ENCODE assay signal across 7 cellular contexts in the genomic region with DNA sequence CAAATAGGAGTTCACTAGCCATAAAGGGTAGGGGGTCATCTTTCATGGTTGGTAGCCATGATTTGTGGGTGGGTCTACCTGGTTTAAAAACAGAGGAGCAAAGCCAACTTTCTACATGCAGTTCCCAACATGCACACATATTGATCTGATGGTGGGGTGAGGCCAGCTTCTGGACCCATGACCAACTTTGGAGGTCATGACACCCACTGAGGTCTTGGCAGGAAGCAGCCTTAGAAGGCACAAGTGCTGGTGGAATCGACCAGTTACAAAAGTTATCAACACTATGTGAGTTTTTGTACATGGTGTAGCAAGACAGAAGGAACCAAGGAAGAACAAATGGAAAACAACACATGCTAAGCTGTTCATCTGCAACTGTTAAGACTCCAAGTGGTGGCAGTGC.
"Had no signal": no experiment of that assay in that cellular context is flagged by ENCODE, and none has a peak within 500 bp of the region (broad histone marks: within the 10 kb centered on the region; RNA-seq: fewer than 3 reads in every experiment).

No MANE protein-coding gene starts in this region.

- H2AFZ ChIP-seq: GM23338 had no signal

- H3K27ac ChIP-seq: HL-60 had no signal

- H3K4me3 ChIP-seq: GM23338, HAP-1, K562 had no signal

- H3K4me1 ChIP-seq: HAP-1 had no signal

- H3K36me3 ChIP-seq: HAP-1 had no signal

- H3K4me2 ChIP-seq: GM23338 had no signal

- DNase-seq: HFFc6, IMR-90, KG1 had no signal

- H3K9me3 ChIP-seq: HAP-1 had no signal

- ATAC-seq: GM23338 had no signal
